1 cellular context compared by ENCODE assay signal in the genomic region with DNA sequence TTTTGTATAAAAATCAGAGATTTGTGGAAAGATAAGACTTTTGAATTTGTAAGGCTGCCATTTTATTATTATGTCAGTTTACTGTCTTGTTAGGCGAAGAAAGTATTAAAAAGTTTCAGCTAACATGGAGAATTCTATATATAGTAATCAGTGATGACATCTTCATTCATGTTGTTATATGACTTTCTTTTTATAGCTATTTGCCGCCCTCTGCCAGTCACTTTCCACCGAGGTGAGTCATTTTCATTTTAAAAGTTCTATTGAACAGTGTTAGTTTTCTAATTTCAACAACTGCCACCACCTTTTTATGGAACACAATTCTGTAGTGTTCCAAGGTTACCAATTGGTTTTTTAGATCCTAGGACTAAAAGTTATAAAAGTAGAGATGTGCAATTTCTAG.
TF ChIP-seq lines count a peak whose summit lies in the region.

No MANE protein-coding gene starts in this region.

TF ChIP-seq in SK-N-SH treated with all-trans-retinoic acid at 6 μM for 48 hours, 23 proteins besides CTCF, POLR2A, EP300 and RAD21 (continued from another document):
- TF ChIP-seq, protein P1, sequence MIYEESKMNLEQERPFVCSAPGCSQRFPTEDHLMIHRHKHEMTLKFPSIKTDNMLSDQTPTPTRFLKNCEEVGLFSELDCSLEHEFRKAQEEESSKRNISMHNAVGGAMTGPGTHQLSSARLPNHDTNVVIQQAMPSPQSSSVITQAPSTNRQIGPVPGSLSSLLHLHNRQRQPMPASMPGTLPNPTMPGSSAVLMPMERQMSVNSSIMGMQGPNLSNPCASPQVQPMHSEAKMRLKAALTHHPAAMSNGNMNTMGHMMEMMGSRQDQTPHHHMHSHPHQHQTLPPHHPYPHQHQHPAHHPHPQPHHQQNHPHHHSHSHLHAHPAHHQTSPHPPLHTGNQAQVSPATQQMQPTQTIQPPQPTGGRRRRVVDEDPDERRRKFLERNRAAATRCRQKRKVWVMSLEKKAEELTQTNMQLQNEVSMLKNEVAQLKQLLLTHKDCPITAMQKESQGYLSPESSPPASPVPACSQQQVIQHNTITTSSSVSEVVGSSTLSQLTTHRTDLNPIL (CRISPR knock-in tag; IDR thresholded peaks at IDR 0.05; ENCODE audit: low read depth), result no peak
- TF ChIP-seq RARB (CRISPR knock-in tag; IDR thresholded peaks at IDR 0.05) (no peak), ZNF565 (CRISPR knock-in tag; conservative IDR thresholded peaks at IDR 0.05; ENCODE audit: low read depth) (no peak), ZNF8 (CRISPR knock-in tag; IDR thresholded peaks at IDR 0.05) (no peak), POU6F1 (CRISPR knock-in tag; IDR thresholded peaks at IDR 0.05; ENCODE audit: borderline replicate concordance, low read depth) (no peak), CSRNP3 (CRISPR knock-in tag; IDR thresholded peaks at IDR 0.05) (no peak), PPARA (CRISPR knock-in tag; IDR thresholded peaks at IDR 0.05; ENCODE audit: borderline replicate concordance) (no peak), CSDC2 (CRISPR knock-in tag; IDR thresholded peaks at IDR 0.05) (no peak), ZNF70 (CRISPR knock-in tag; IDR thresholded peaks at IDR 0.05) (no peak)
